ENCODE assay signal across 14 cellular contexts in genomic region chr5:119393201-119393691, GRCh38. TPM values are rescaled to one million over a fixed set of nuclear protein-coding genes. Genes with fewer than 3 reads are reported as not detected.
DNase-seq lines count a peak whose midpoint lies in the region; ATAC-seq and TF ChIP-seq lines count a peak whose summit lies in the region.
"Had no signal": no experiment of that assay in that cellular context is flagged by ENCODE, and none has a peak within 500 bp of the region (broad histone marks: within the 10 kb centered on the region; RNA-seq: fewer than 3 reads in every experiment).

No MANE protein-coding gene starts in this region.

- no peaks in the 10 kb centered on the region for H3K27me3 ChIP-seq in esophagus squamous epithelium
- H3K27me3 ChIP-seq: cardiac muscle cell, esophagus muscularis mucosa had no signal

- DNase-seq in activated CD4-positive, alpha-beta T cell treated with anti-CD3 and anti-CD28 coated beads, Interleukin-2, amount 10 ng/mL, durations not matched to agents 24 days and 14 days = no peak
- no peak for DNase-seq in activated CD4-positive, alpha-beta T cell treated with anti-CD3 and anti-CD28 coated beads for 1 hour
- no peak for DNase-seq in esophagus squamous epithelium (lab: John Stamatoyannopoulos, UW)
- no peak for DNase-seq in stimulated activated effector memory CD8-positive, alpha-beta T cell treated with anti-CD3 and anti-CD28 coated beads, Interleukin-12 subunit alpha, Interleukin-12 subunit beta, amount 100 ng/mL, for 72 hours (ENCODE audit: low spot score in 2 of 2)
- no peak for DNase-seq in ACHN
- DNase-seq: DMS53, retina had no signal

- intact Hi-C loops in activated CD4-positive, alpha-beta T cell treated with anti-CD3 and anti-CD28 coated beads, Interleukin-2, amount 10 ng/mL, durations not matched to agents 24 days and 14 days (cut with micrococcal nuclease) = loop anchor here (1.0 kb wide), 1 partner anchor 24 kb away; no protein-coding TSS in a partner anchor
- intact Hi-C loops in esophagus squamous epithelium (cut with DNase I) = no loop called here

- no peaks in the 10 kb centered on the region for H3K27me3 Mint-ChIP-seq in activated CD4-positive, alpha-beta T cell treated with anti-CD3 and anti-CD28 coated beads, Interleukin-2, amount 10 ng/mL, durations not matched to agents 24 days and 14 days

- H3K4me1 Mint-ChIP-seq in activated CD4-positive, alpha-beta T cell treated with anti-CD3 and anti-CD28 coated beads, Interleukin-2, amount 10 ng/mL, durations not matched to agents 24 days and 14 days = peaks cover 71% of the 10 kb centered on the region
- peaks cover 84% of the 10 kb centered on the region for H3K4me1 Mint-ChIP-seq in stimulated activated effector memory CD8-positive, alpha-beta T cell treated with anti-CD3 and anti-CD28 coated beads, Interleukin-12 subunit alpha, Interleukin-12 subunit beta, amount 100 ng/mL, for 72 hours

- no peak for TF ChIP-seq POLR2A in esophagus squamous epithelium (IDR thresholded peaks at IDR 0.05)

- TF ChIP-seq CTCF in esophagus squamous epithelium (IDR thresholded peaks at IDR 0.05) = no peak

- H3K36me3 ChIP-seq in esophagus squamous epithelium = peaks cover 5 to 11% (median 6%) of the 10 kb centered on the region in 3 donors

- 43 to 55% methylated on average over 3 of the region's 3 CpGs for WGBS in esophagus squamous epithelium, 2 donors

- no peaks in the 10 kb centered on the region for H3K9me3 ChIP-seq in esophagus squamous epithelium
- H3K9me3 ChIP-seq: esophagus muscularis mucosa had no signal

- peaks cover 71% of the 10 kb centered on the region for H3K36me3 Mint-ChIP-seq in activated CD4-positive, alpha-beta T cell treated with anti-CD3 and anti-CD28 coated beads, Interleukin-2, amount 10 ng/mL, durations not matched to agents 24 days and 14 days (ENCODE audit: low read depth)
- H3K36me3 Mint-ChIP-seq in stimulated activated effector memory CD8-positive, alpha-beta T cell treated with anti-CD3 and anti-CD28 coated beads, Interleukin-12 subunit alpha, Interleukin-12 subunit beta, amount 100 ng/mL, for 72 hours = peaks cover 98% of the 10 kb centered on the region

- no peaks in the 10 kb centered on the region for H3K9me3 Mint-ChIP-seq in activated CD4-positive, alpha-beta T cell treated with anti-CD3 and anti-CD28 coated beads, Interleukin-2, amount 10 ng/mL, durations not matched to agents 24 days and 14 days
- no peaks in the 10 kb centered on the region for H3K9me3 Mint-ChIP-seq in stimulated activated effector memory CD8-positive, alpha-beta T cell treated with anti-CD3 and anti-CD28 coated beads, Interleukin-12 subunit alpha, Interleukin-12 subunit beta, amount 100 ng/mL, for 72 hours
- H3K9me3 Mint-ChIP-seq: GM23338 had no signal

- ATAC-seq in SK-N-SH treated with all-trans-retinoic acid at 6 μM for 48 hours = peak; percentile 73
- ATAC-seq in stimulated activated effector memory CD8-positive, alpha-beta T cell treated with anti-CD3 and anti-CD28 coated beads, Interleukin-12 subunit alpha, Interleukin-12 subunit beta, amount 100 ng/mL, for 72 hours = no peak
- ATAC-seq in GM21619 (IDR thresholded peaks at IDR 0.05; ENCODE audit: unreplicated experiment) = no peak
- no peak for ATAC-seq in GM21737 (IDR thresholded peaks at IDR 0.05; ENCODE audit: unreplicated experiment)
- ATAC-seq: GM23338, Panc1 had no signal

- peak overlapping the region in 3 of 4 donors; percentile 17 to 59 (median 59) for H3K27ac ChIP-seq in esophagus squamous epithelium
- H3K27ac ChIP-seq: cardiac muscle cell, esophagus muscularis mucosa had no signal

- H3K4me3 Mint-ChIP-seq in activated CD4-positive, alpha-beta T cell treated with anti-CD3 and anti-CD28 coated beads, Interleukin-2, amount 10 ng/mL, durations not matched to agents 24 days and 14 days = peak overlapping the region; percentile 20
- H3K4me3 Mint-ChIP-seq in stimulated activated effector memory CD8-positive, alpha-beta T cell treated with anti-CD3 and anti-CD28 coated beads, Interleukin-12 subunit alpha, Interleukin-12 subunit beta, amount 100 ng/mL, for 72 hours = peak overlapping the region; percentile 56
- H3K4me3 Mint-ChIP-seq: GM23338 had no signal

- in situ Hi-C loops in ACHN (cut with HindIII; ENCODE audit: low pct_ligation_motif_present, low pct_unique_long_range_greater_than_20kb, low sequenced_read_pairs) = no loop called here

- no peak overlapping the region for H3K4me3 ChIP-seq in esophagus squamous epithelium
- H3K4me3 ChIP-seq: cardiac muscle cell, esophagus muscularis mucosa, GM23338 had no signal

- H3K27ac Mint-ChIP-seq in activated CD4-positive, alpha-beta T cell treated with anti-CD3 and anti-CD28 coated beads, Interleukin-2, amount 10 ng/mL, durations not matched to agents 24 days and 14 days = peak overlapping the region; percentile 84
- peak overlapping the region; percentile 89 for H3K27ac Mint-ChIP-seq in stimulated activated effector memory CD8-positive, alpha-beta T cell treated with anti-CD3 and anti-CD28 coated beads, Interleukin-12 subunit alpha, Interleukin-12 subunit beta, amount 100 ng/mL, for 72 hours
- H3K27ac Mint-ChIP-seq: GM23338 had no signal

- H3K4me1 ChIP-seq in esophagus squamous epithelium = peaks cover 19 to 80% (median 25%) of the 10 kb centered on the region in 3 donors

TF ChIP-seq in SK-N-SH treated with all-trans-retinoic acid at 6 μM for 48 hours, 23 proteins besides CTCF, POLR2A, EP300 and RAD21:
- TF ChIP-seq CSRNP3 (CRISPR knock-in tag; IDR thresholded peaks at IDR 0.05) (0 out of 2 replicates have a peak, but pooled peaks have one; percentile 61), ISL1 (CRISPR knock-in tag; IDR thresholded peaks at IDR 0.05) (peak; percentile 98), ESRRG (CRISPR knock-in tag; IDR thresholded peaks at IDR 0.05) (peak; percentile 79; the same call in 1 of the 2 replicates), PATZ1 (CRISPR knock-in tag; IDR thresholded peaks at IDR 0.05; ENCODE audit: borderline replicate concordance) (peak; percentile 61; the same call in 1 of the 2 replicates), CREB5 (CRISPR knock-in tag; IDR thresholded peaks at IDR 0.05; ENCODE audit: low read depth) (peak; percentile 88), TCF4 (CRISPR knock-in tag; IDR thresholded peaks at IDR 0.05; ENCODE audit: borderline replicate concordance) (peak; percentile 58; the same call in 1 of the 2 replicates), PPARA (CRISPR knock-in tag; IDR thresholded peaks at IDR 0.05; ENCODE audit: borderline replicate concordance) (no peak), RARB (CRISPR knock-in tag; IDR thresholded peaks at IDR 0.05) (no peak), GLIS3 (CRISPR knock-in tag; IDR thresholded peaks at IDR 0.05) (peak; percentile 88; the same call in 1 of the 2 replicates)

RNA-seq across cellular contexts. Expression of gene TNFAIP8, which starts 37.4 kb away (rescaled TPM):
- 188 and 193 TPM in 2 replicates for total RNA-seq in activated CD4-positive, alpha-beta T cell treated with anti-CD3 and anti-CD28 coated beads, Interleukin-2, amount 10 ng/mL, durations not matched to agents 24 days and 14 days
- total RNA-seq in esophagus squamous epithelium = 10 to 100 TPM; 19.5 to 44.6 (median 34.9) TPM

RNA-seq across cellular contexts. Expression of gene HSD17B4, which starts 59.1 kb away (rescaled TPM):
- 52.5 and 70.4 TPM in 2 replicates for total RNA-seq in activated CD4-positive, alpha-beta T cell treated with anti-CD3 and anti-CD28 coated beads, Interleukin-2, amount 10 ng/mL, durations not matched to agents 24 days and 14 days
- total RNA-seq in esophagus squamous epithelium = 100 to 1,000 TPM; 108 to 216 (median 141) TPM
